ENCODE assay signal across 8 cellular contexts in genomic region chr13:97221989-97222700, GRCh38. TPM values are rescaled to one million over a fixed set of nuclear protein-coding genes. Genes with fewer than 3 reads are reported as not detected.
A peak's percentile ranks its signal among the peaks of the same experiment; 100 is the strongest.
DNase-seq lines count a peak whose midpoint lies in the region; TF ChIP-seq lines count a peak whose summit lies in the region.

Gene MBNL2 (plus strand): TSS chr13:97222333. CDS start chr13:97276236, 53,903 bp downstream.

- H3K9ac ChIP-seq in Loucy (ENCODE audit: low read depth, low read length, poor library complexity, severe bottlenecking), result peak within 1 kb of the TSS; percentile 83

- H3K4me3 Mint-ChIP-seq in neural crest cell, result peak within 1 kb of the TSS; percentile 89

- peaks cover 42% of the 10 kb centered on the region for H3K79me2 ChIP-seq in Loucy (ENCODE audit: insufficient read depth, low read length)

- peak within 1 kb of the TSS; percentile 96 for H3K27ac Mint-ChIP-seq in neural crest cell (ENCODE audit: unreplicated experiment)

- H3K27me3 ChIP-seq in H7 (ENCODE audit: control insufficient read depth, insufficient read depth, low read length) (peaks cover 36% of the 10 kb centered on the region), Loucy (ENCODE audit: insufficient read depth, low read length, poor library complexity, severe bottlenecking) (no peaks in the 10 kb centered on the region), stomach (no peaks in the 10 kb centered on the region)

- TF ChIP-seq POLR2A in stomach (IDR thresholded peaks at IDR 0.05), result peak in 2 of 4 donors; percentile 50 to 65

- H3K9me3 Mint-ChIP-seq in neural crest cell, result no peaks in the 10 kb centered on the region

- H4K20me1 ChIP-seq in Loucy (ENCODE audit: insufficient read depth, low read length, poor library complexity, severe bottlenecking), result peaks cover 5% of the 10 kb centered on the region

- H3K4me1 Mint-ChIP-seq in neural crest cell, result peaks cover 74% of the 10 kb centered on the region

- no peak for TF ChIP-seq EP300 in stomach (IDR thresholded peaks at IDR 0.05)

- no peaks in the 10 kb centered on the region for H3K36me3 Mint-ChIP-seq in neural crest cell (ENCODE audit: low read depth)

- H3K36me3 ChIP-seq in H7 (replicated peaks; ENCODE audit: control insufficient read depth, insufficient read depth, low read length), result no peaks in the 10 kb centered on the region
- no peaks in the 10 kb centered on the region for H3K36me3 ChIP-seq in Loucy (ENCODE audit: insufficient read depth, low read length)
- H3K36me3 ChIP-seq in stomach, result no peaks in the 10 kb centered on the region

- peaks cover 9% of the 10 kb centered on the region for H3F3A ChIP-seq in Loucy (ENCODE audit: low read depth)

- DNase-seq in EL (peak; percentile 93), H7 (peak; percentile 66), SHP77 treated with DMSO at 0.1 percent for 48 hours (lab: John Stamatoyannopoulos, UW) (peak; percentile 96), activated gamma-delta T cell treated with Interleukin-2 at 50 U/mL for 16 hours (peak; percentile 81), fibroblast of villous mesenchyme (ENCODE audit: low read depth) (peak; percentile 98), neural crest cell (ENCODE audit: low read depth, low spot score) (peak; percentile 69), stomach (peak; percentile 90)

- H3K9me3 ChIP-seq in Loucy (ENCODE audit: insufficient read depth, low read depth, low read length), result no peaks in the 10 kb centered on the region
- H3K9me3 ChIP-seq in stomach, result no peaks in the 10 kb centered on the region

- WGBS in stomach, 5 donors, result 4 to 6% (median 4%) methylated on average over 15 of the region's 15 CpGs

- peak within 1 kb of the TSS; percentile 84 for H2AFZ ChIP-seq in Loucy (ENCODE audit: low read length)

- H3K4me1 ChIP-seq in Loucy (ENCODE audit: insufficient read depth, low read length, poor library complexity, severe bottlenecking) (peaks cover 45% of the 10 kb centered on the region), stomach (peaks cover 30 to 43% (median 36%) of the 10 kb centered on the region in 4 donors)

- H3K4me3 ChIP-seq in H7 (ENCODE audit: insufficient read depth, low read depth, low read length) (peak within 1 kb of the TSS; percentile 11), Loucy (ENCODE audit: low read length, poor library complexity, severe bottlenecking) (peak within 1 kb of the TSS; percentile 92), fibroblast of villous mesenchyme (ENCODE audit: low read depth, low read length) (peak within 1 kb of the TSS; percentile 76), stomach (peak within 1 kb of the TSS; percentile 53 to 64 (median 60))

- TF ChIP-seq CTCF in Loucy (conservative IDR thresholded peaks at IDR 0.05; ENCODE audit: low read length) (no peak), fibroblast of villous mesenchyme (IDR thresholded peaks at IDR 0.05; ENCODE audit: insufficient read depth, low read depth, low read length) (no peak), neural crest cell (conservative IDR thresholded peaks at IDR 0.05) (no peak), stomach (IDR thresholded peaks at IDR 0.05) (no peak)

- no peaks in the 10 kb centered on the region for H3K27me3 Mint-ChIP-seq in neural crest cell (ENCODE audit: low read depth)

- no peaks in the 10 kb centered on the region for H3K9me2 ChIP-seq in Loucy (replicated peaks; ENCODE audit: low read depth, low read length)

- intact Hi-C loops in stomach (cut with DNase I; ENCODE audit: low total_unique reads), result no loop called here

- H3K27ac ChIP-seq in stomach, result peak within 1 kb of the TSS; percentile 90 to 95 (median 93)

- peak within 1 kb of the TSS; percentile 93 for H3K4me2 ChIP-seq in Loucy (ENCODE audit: low read depth, low read length, poor library complexity, severe bottlenecking)

RNA-seq across cellular contexts. Expression of gene MBNL2, which starts in this region (rescaled TPM):
- 0.37 and 1.0 TPM in 2 replicates for total RNA-seq in H7 (2014; rRNA removed; shearing (Covaris generic))
- total RNA-seq in fibroblast of villous mesenchyme, result 70.5 and 120 TPM in 2 replicates
- total RNA-seq in neural crest cell, result 16.9 and 18.7 TPM in 2 replicates
- total RNA-seq in stomach, result 10 to 100 TPM; 23.9 to 74.5 (median 50.0) TPM
- polyA plus RNA-seq in stomach, result 10 to 100 TPM in 2 of 3 donors, 1 to 10 TPM in 1; 8.3 to 17.6 (median 15.9) TPM

Comparison
In these comparisons a context has a peak if more than half of its experiments do, and no peak if none do; other contexts are left out.
1. Peak in every context shown above with its lines: DNase-seq, H3K4me3 ChIP-seq and H3K27ac ChIP-seq.
2. H3K4me3 ChIP-seq: peak in every context shown above with its lines; median percentile 92 in Loucy; 76 in fibroblast of villous mesenchyme; 60 in stomach; 11 in H7.